ENCODE assay signal across 12 cellular contexts in the genomic region with DNA sequence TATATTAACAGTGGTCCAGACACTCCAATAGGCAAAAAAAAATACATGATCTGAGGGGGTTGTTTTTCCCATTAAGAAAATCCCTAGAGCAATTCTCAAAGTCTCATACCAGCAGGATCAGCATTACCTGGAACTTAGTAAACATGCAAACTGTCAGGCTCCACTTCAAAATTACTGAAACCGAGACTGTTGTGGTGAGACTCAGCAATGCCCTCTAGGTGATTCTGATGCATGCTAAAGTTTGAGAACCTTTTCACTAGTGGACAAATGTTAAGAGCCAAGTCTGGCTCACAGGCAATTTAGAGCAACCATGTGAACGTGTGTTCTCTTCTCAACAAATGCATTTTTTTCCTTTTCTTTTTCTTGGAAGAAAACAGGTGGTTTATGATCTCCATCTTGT. TPM values are rescaled to one million over a fixed set of nuclear protein-coding genes. Genes with fewer than 3 reads are reported as not detected.
DNase-seq lines count a peak whose midpoint lies in the region; ATAC-seq, FAIRE-seq and TF ChIP-seq lines count a peak whose summit lies in the region.
"Had no signal": no experiment of that assay in that cellular context is flagged by ENCODE, and none has a peak within 500 bp of the region (broad histone marks: within the 10 kb centered on the region; RNA-seq: fewer than 3 reads in every experiment).

No MANE protein-coding gene starts in this region.

- H3K4me3 ChIP-seq in Caco-2 (ENCODE audit: low read depth, low read length) (no peak overlapping the region), small intestine (ENCODE audit: low read depth in 1 of 2, low read length in 2 of 2) (no peak overlapping the region)
- H3K4me3 ChIP-seq: transverse colon had no signal

- no peaks in the 10 kb centered on the region for H3K27me3 ChIP-seq in Caco-2 (replicated peaks; ENCODE audit: control insufficient read depth, insufficient read depth, low read length)
- H3K27me3 ChIP-seq in small intestine (ENCODE audit: control insufficient read depth in 2 of 2, insufficient read depth in 2 of 2, low read length in 2 of 2): no peaks in the 10 kb centered on the region
- H3K27me3 ChIP-seq: transverse colon had no signal

- no peak overlapping the region for H3K27ac ChIP-seq in small intestine (ENCODE audit: low read depth in 1 of 2, low read length in 1 of 2)
- H3K27ac ChIP-seq: transverse colon had no signal

- peaks cover 17% of the 10 kb centered on the region for H3K36me3 Mint-ChIP-seq in activated CD8-positive, alpha-beta memory T cell treated with anti-CD3 and anti-CD28 coated beads, Interleukin-2, amount 10 ng/mL, durations not matched to agents 7 days and 5 days
- no peaks in the 10 kb centered on the region for H3K36me3 Mint-ChIP-seq in Caco-2 (ENCODE audit: insufficient read depth, unreplicated experiment)

- CTCF ChIA-PET in activated CD8-positive, alpha-beta memory T cell treated with anti-CD3 and anti-CD28 coated beads, Interleukin-2, amount 10 ng/mL, durations not matched to agents 7 days and 5 days (lab: Charles Lee): no interaction called here
- CTCF ChIA-PET in Caco-2 (lab: Charles Lee): no interaction called here

- H3K4me1 ChIP-seq in Caco-2 (no peaks in the 10 kb centered on the region), small intestine (ENCODE audit: control insufficient read depth in 2 of 2, insufficient read depth in 1 of 2, low read depth in 1 of 2, low read length in 1 of 2) (no peaks in the 10 kb centered on the region)
- H3K4me1 ChIP-seq: transverse colon had no signal

- peaks cover 8% of the 10 kb centered on the region for H3K4me1 Mint-ChIP-seq in activated CD8-positive, alpha-beta memory T cell treated with anti-CD3 and anti-CD28 coated beads, Interleukin-2, amount 10 ng/mL, durations not matched to agents 7 days and 5 days
- no peaks in the 10 kb centered on the region for H3K4me1 Mint-ChIP-seq in Caco-2 (ENCODE audit: low read depth, unreplicated experiment)

- peak; percentile 49 for ATAC-seq in activated CD8-positive, alpha-beta memory T cell treated with anti-CD3 and anti-CD28 coated beads, Interleukin-2, amount 10 ng/mL, durations not matched to agents 7 days and 5 days
- ATAC-seq in GM21723 (IDR thresholded peaks at IDR 0.05; ENCODE audit: unreplicated experiment): peak; percentile 88
- peak; percentile 86 for ATAC-seq in HG03196 (IDR thresholded peaks at IDR 0.05; ENCODE audit: unreplicated experiment)

- DNase-seq in activated CD8-positive, alpha-beta memory T cell treated with anti-CD3 and anti-CD28 coated beads, Interleukin-2, amount 10 ng/mL, durations not matched to agents 7 days and 5 days: no peak
- DNase-seq in activated CD8-positive, alpha-beta memory T cell treated with anti-CD3 and anti-CD28 coated beads for 24 hours: no peak
- DNase-seq in Caco-2 (no peak), cortex of kidney (lab: John Stamatoyannopoulos, UW) (no peak), urothelium cell line (ENCODE audit: low spot score) (no peak), small intestine (no peak)
- DNase-seq: NCI-H1930, transverse colon had no signal

- 81 to 90% (median 85%) methylated on average over 2 of the region's 2 CpGs for WGBS in small intestine, 3 donors

- POLR2A ChIA-PET in Caco-2 (lab: Charles Lee): no interaction called here

- peak overlapping the region; percentile 57 for H3K27ac Mint-ChIP-seq in activated CD8-positive, alpha-beta memory T cell treated with anti-CD3 and anti-CD28 coated beads, Interleukin-2, amount 10 ng/mL, durations not matched to agents 7 days and 5 days
- no peak overlapping the region for H3K27ac Mint-ChIP-seq in Caco-2 (ENCODE audit: unreplicated experiment)
- H3K27ac Mint-ChIP-seq: T-helper 1 cell treated with Interleukin-12 subunit alpha and Interleukin-12 subunit beta and Interleukin-4 antibody, amounts not matched to agents 30 μg/mL and 1 μg/mL, for 36 hours had no signal

- no peak for TF ChIP-seq CTCF in Caco-2 (IDR thresholded peaks at IDR 0.05; ENCODE audit: insufficient read depth in 1 of 2, low read depth in 1 of 2, low read length in 1 of 2, severe bottlenecking in 1 of 2, unreplicated experiment in 1 of 2)

- no peaks in the 10 kb centered on the region for H3K36me3 ChIP-seq in Caco-2 (ENCODE audit: control insufficient read depth, insufficient read depth, low read length)
- H3K36me3 ChIP-seq in small intestine (ENCODE audit: control insufficient read depth in 2 of 2, insufficient read depth in 2 of 2, low read length in 2 of 2): peaks cover 2% of the 10 kb centered on the region in 2 donors
- H3K36me3 ChIP-seq: transverse colon had no signal

- no TSS peak for BruUV-seq in Caco-2 (replicated peaks; lab: Mats Ljungman, UMichigan)

- H3K4me3 Mint-ChIP-seq in activated CD8-positive, alpha-beta memory T cell treated with anti-CD3 and anti-CD28 coated beads, Interleukin-2, amount 10 ng/mL, durations not matched to agents 7 days and 5 days: no peak overlapping the region
- no peak overlapping the region for H3K4me3 Mint-ChIP-seq in Caco-2 (ENCODE audit: unreplicated experiment)
- H3K4me3 Mint-ChIP-seq: T-helper 1 cell treated with Interleukin-12 subunit alpha and Interleukin-12 subunit beta and Interleukin-4 antibody, amounts not matched to agents 30 μg/mL and 1 μg/mL, for 36 hours had no signal

- no peaks in the 10 kb centered on the region for H3K9me3 Mint-ChIP-seq in activated CD8-positive, alpha-beta memory T cell treated with anti-CD3 and anti-CD28 coated beads, Interleukin-2, amount 10 ng/mL, durations not matched to agents 7 days and 5 days (ENCODE audit: low read depth)
- no peaks in the 10 kb centered on the region for H3K9me3 Mint-ChIP-seq in Caco-2 (ENCODE audit: unreplicated experiment)
- H3K9me3 Mint-ChIP-seq: T-helper 1 cell treated with Interleukin-12 subunit alpha and Interleukin-12 subunit beta and Interleukin-4 antibody, amounts not matched to agents 30 μg/mL and 1 μg/mL, for 36 hours had no signal

- H3K9me3 ChIP-seq in Caco-2 (no peaks in the 10 kb centered on the region), small intestine (ENCODE audit: control insufficient read depth, low read depth) (no peaks in the 10 kb centered on the region)
- H3K9me3 ChIP-seq: transverse colon had no signal

- FAIRE-seq in urothelium cell line (lab: Jason Lieb, UNC) (no peak), small intestine (lab: Jason Lieb, UNC) (no peak)
- FAIRE-seq: endometrium had no signal

- intact Hi-C loops in Caco-2 (cut with micrococcal nuclease; ENCODE audit: unreplicated experiment): no loop called here

- H3K27me3 Mint-ChIP-seq in activated CD8-positive, alpha-beta memory T cell treated with anti-CD3 and anti-CD28 coated beads, Interleukin-2, amount 10 ng/mL, durations not matched to agents 7 days and 5 days: no peaks in the 10 kb centered on the region
- no peaks in the 10 kb centered on the region for H3K27me3 Mint-ChIP-seq in Caco-2 (ENCODE audit: insufficient read depth, unreplicated experiment)

RNA-seq across cellular contexts. Expression of a gene that starts 30.2 kb away (rescaled TPM):
- 10 to 100 TPM; 12.9 to 21.6 TPM for total RNA-seq in activated CD8-positive, alpha-beta memory T cell treated with anti-CD3 and anti-CD28 coated beads, Interleukin-2, amount 10 ng/mL, durations not matched to agents 7 days and 5 days
- total RNA-seq in Caco-2 (2022): 8.2 and 8.7 TPM in 2 replicates
- polyA plus RNA-seq in small intestine: 1 to 10 TPM; 2.7 to 4.4 (median 2.7) TPM

RNA-seq across cellular contexts. Expression of a gene that starts 38.2 kb away (rescaled TPM):
- total RNA-seq in activated CD8-positive, alpha-beta memory T cell treated with anti-CD3 and anti-CD28 coated beads, Interleukin-2, amount 10 ng/mL, durations not matched to agents 7 days and 5 days: 10 to 100 TPM; 21.5 to 22.8 TPM
- total RNA-seq in Caco-2 (2022): 36.4 and 42.1 TPM in 2 replicates
- polyA plus RNA-seq in small intestine: 10 to 100 TPM in 1 of 3 donors, 1 to 10 TPM in 2; 8.6 to 30.0 (median 8.7) TPM
